14 cellular contexts compared by ENCODE assay signal in genomic region chr5:121630402-121630801, GRCh38.
DNase-seq lines count a peak whose midpoint lies in the region; ATAC-seq, FAIRE-seq and TF ChIP-seq lines count a peak whose summit lies in the region.
"Had no signal": no experiment of that assay in that cellular context is flagged by ENCODE, and none has a peak within 500 bp of the region (broad histone marks: within the 10 kb centered on the region; RNA-seq: fewer than 3 reads in every experiment).

No MANE protein-coding gene starts in this region.

- H3K27ac Mint-ChIP-seq in GM23338 = no peak overlapping the region
- H3K27ac Mint-ChIP-seq in activated CD4-positive, alpha-beta T cell treated with anti-CD3 and anti-CD28 coated beads for 36 hours = no peak overlapping the region

- H3K4me3 Mint-ChIP-seq in GM23338 = no peak overlapping the region
- no peak overlapping the region for H3K4me3 Mint-ChIP-seq in activated CD4-positive, alpha-beta T cell treated with anti-CD3 and anti-CD28 coated beads for 36 hours
- H3K4me3 Mint-ChIP-seq: brain had no signal

- H3K4me3 ChIP-seq in GM23338 (no peak overlapping the region), astrocyte of the spinal cord (ENCODE audit: low read depth, low read length) (no peak overlapping the region), sigmoid colon (no peak overlapping the region)

- in situ Hi-C loops in astrocyte of the spinal cord (cut with HindIII; ENCODE audit: low sequenced_read_pairs) = no loop called here

- H3K9me3 ChIP-seq in sigmoid colon = no peaks in the 10 kb centered on the region

- no peaks in the 10 kb centered on the region for H3K79me2 ChIP-seq in GM23338 (replicated peaks; ENCODE audit: insufficient read depth)

- no peaks in the 10 kb centered on the region for H3K36me3 Mint-ChIP-seq in GM23338 (ENCODE audit: low read depth)
- no peaks in the 10 kb centered on the region for H3K36me3 Mint-ChIP-seq in activated CD4-positive, alpha-beta T cell treated with anti-CD3 and anti-CD28 coated beads for 36 hours (ENCODE audit: low read depth)
- H3K36me3 Mint-ChIP-seq: brain had no signal

- H3K4me2 ChIP-seq in GM23338 = no peak overlapping the region

- intact Hi-C loops in left colon (cut with DNase I, micrococcal nuclease) = no loop called here
- intact Hi-C loops in sigmoid colon (cut with DNase I) = no loop called here
- intact Hi-C loops in activated CD4-positive, alpha-beta T cell treated with anti-CD3 and anti-CD28 coated beads for 36 hours (cut with DNase I, micrococcal nuclease) = no loop called here

- POLR2A ChIA-PET in activated CD4-positive, alpha-beta T cell treated with anti-CD3 and anti-CD28 coated beads for 36 hours (lab: Charles Lee) = no interaction called here

- no peaks in the 10 kb centered on the region for H3K4me1 Mint-ChIP-seq in GM23338
- no peaks in the 10 kb centered on the region for H3K4me1 Mint-ChIP-seq in activated CD4-positive, alpha-beta T cell treated with anti-CD3 and anti-CD28 coated beads for 36 hours
- H3K4me1 Mint-ChIP-seq: brain had no signal

- peak; percentile 2 for DNase-seq in AG08395 (ENCODE audit: low spot score)
- peak; percentile 8 for DNase-seq in GM23338 (ENCODE audit: low spot score)
- peak; percentile 1 for DNase-seq in astrocyte of the spinal cord (ENCODE audit: low read depth, low spot score)
- no peak for DNase-seq in left colon
- no peak for DNase-seq in sigmoid colon
- no peak for DNase-seq in hepatic stellate cell (ENCODE audit: low spot score)
- DNase-seq in GM19239 (ENCODE audit: insufficient read length, low spot score) = no peak
- no peak for DNase-seq in activated CD4-positive, alpha-beta T cell treated with anti-CD3 and anti-CD28 coated beads for 36 hours
- DNase-seq: activated CD8-positive, alpha-beta memory T cell treated with anti-CD3 and anti-CD28 coated beads, Interleukin-2, amount 50 U/mL, for 4 hours; DND-41; NK-92 treated with Interleukin-12 subunit alpha and Interleukin-12 subunit beta, amount 100 ng/mL, for 24 hours; stimulated activated CD4-positive, alpha-beta T cell treated with anti-CD3 and anti-CD28 coated beads, Interleukin-4, amount 100 ng/mL, for 24 hours; T1000 had no signal

- H3K36me3 ChIP-seq in GM23338 (ENCODE audit: insufficient read depth) (no peaks in the 10 kb centered on the region), sigmoid colon (no peaks in the 10 kb centered on the region)

- no peaks in the 10 kb centered on the region for H3K9me2 ChIP-seq in GM23338 (ENCODE audit: insufficient read depth)

- no peaks in the 10 kb centered on the region for H3K27me3 ChIP-seq in GM23338 (ENCODE audit: insufficient read depth)
- no peaks in the 10 kb centered on the region for H3K27me3 ChIP-seq in sigmoid colon

- H3K4me1 ChIP-seq in GM23338 (ENCODE audit: insufficient read depth) (no peaks in the 10 kb centered on the region), sigmoid colon (no peaks in the 10 kb centered on the region)

- no peaks in the 10 kb centered on the region for H3K27me3 Mint-ChIP-seq in GM23338 (ENCODE audit: insufficient read depth, low read depth, poor library complexity)
- H3K27me3 Mint-ChIP-seq in activated CD4-positive, alpha-beta T cell treated with anti-CD3 and anti-CD28 coated beads for 36 hours = no peaks in the 10 kb centered on the region
- H3K27me3 Mint-ChIP-seq: brain had no signal

- TF ChIP-seq CTCF in GM23338 (conservative IDR thresholded peaks at IDR 0.05; ENCODE audit: low read depth in 2 of 2) = peak in 1 of 2 experiments; percentile 19; a peak in 2 of 4 replicates
- TF ChIP-seq CTCF in astrocyte of the spinal cord (IDR thresholded peaks at IDR 0.05; ENCODE audit: low read depth, low read length) = peak; percentile 26
- TF ChIP-seq CTCF in sigmoid colon (IDR thresholded peaks at IDR 0.05) = no peak

- TF ChIP-seq EP300 in sigmoid colon (IDR thresholded peaks at IDR 0.05) = no peak

- no peak overlapping the region for H2AFZ ChIP-seq in GM23338

- no peak for FAIRE-seq in GM19239 (lab: Jason Lieb, UNC)

- 21 to 38% methylated on average over 5 of the region's 5 CpGs for WGBS in sigmoid colon, 2 donors

- no peaks in the 10 kb centered on the region for H4K20me1 ChIP-seq in GM23338 (replicated peaks; ENCODE audit: insufficient read depth)

- TF ChIP-seq POLR2A in sigmoid colon (IDR thresholded peaks at IDR 0.05) = no peak

- no peaks in the 10 kb centered on the region for H3K9me3 Mint-ChIP-seq in GM23338
- H3K9me3 Mint-ChIP-seq in activated CD4-positive, alpha-beta T cell treated with anti-CD3 and anti-CD28 coated beads for 36 hours (ENCODE audit: low read depth) = peaks cover 2% of the 10 kb centered on the region
- H3K9me3 Mint-ChIP-seq: brain had no signal

- H3F3A ChIP-seq in GM23338 (replicated peaks; ENCODE audit: low read depth) = no peaks in the 10 kb centered on the region

- ATAC-seq in GM23338 (no peak; the same call in 2 of the 3 replicates), left colon (peak; percentile 43)
- ATAC-seq in activated CD4-positive, alpha-beta T cell treated with anti-CD3 and anti-CD28 coated beads for 36 hours = no peak

- CTCF ChIA-PET in activated CD4-positive, alpha-beta T cell treated with anti-CD3 and anti-CD28 coated beads for 36 hours (lab: Charles Lee) = no interaction called here

- H3K27ac ChIP-seq in GM23338 (ENCODE audit: low read depth) (no peak overlapping the region; the same call in 1 of the 2 replicates), sigmoid colon (no peak overlapping the region)

TF ChIP-seq in GM23338, 12 proteins besides CTCF, POLR2A, EP300 and RAD21 (continues in another document):
- no peak for TF ChIP-seq ZNF462 (CRISPR knock-in tag; IDR thresholded peaks at IDR 0.05)

Comparison
In these comparisons a context has a peak if more than half of its experiments do, and no peak if none do; other contexts are left out.
1. DNase-seq: peak in AG08395 (single experiment), GM23338 (single experiment) and astrocyte of the spinal cord (single experiment); none in left colon (0 of 2), sigmoid colon (single experiment), hepatic stellate cell (single experiment), GM19239 (single experiment) and activated CD4-positive, alpha-beta T cell treated with anti-CD3 and anti-CD28 coated beads for 36 hours (single experiment).